8 cellular contexts compared by ENCODE assay signal in the genomic region with DNA sequence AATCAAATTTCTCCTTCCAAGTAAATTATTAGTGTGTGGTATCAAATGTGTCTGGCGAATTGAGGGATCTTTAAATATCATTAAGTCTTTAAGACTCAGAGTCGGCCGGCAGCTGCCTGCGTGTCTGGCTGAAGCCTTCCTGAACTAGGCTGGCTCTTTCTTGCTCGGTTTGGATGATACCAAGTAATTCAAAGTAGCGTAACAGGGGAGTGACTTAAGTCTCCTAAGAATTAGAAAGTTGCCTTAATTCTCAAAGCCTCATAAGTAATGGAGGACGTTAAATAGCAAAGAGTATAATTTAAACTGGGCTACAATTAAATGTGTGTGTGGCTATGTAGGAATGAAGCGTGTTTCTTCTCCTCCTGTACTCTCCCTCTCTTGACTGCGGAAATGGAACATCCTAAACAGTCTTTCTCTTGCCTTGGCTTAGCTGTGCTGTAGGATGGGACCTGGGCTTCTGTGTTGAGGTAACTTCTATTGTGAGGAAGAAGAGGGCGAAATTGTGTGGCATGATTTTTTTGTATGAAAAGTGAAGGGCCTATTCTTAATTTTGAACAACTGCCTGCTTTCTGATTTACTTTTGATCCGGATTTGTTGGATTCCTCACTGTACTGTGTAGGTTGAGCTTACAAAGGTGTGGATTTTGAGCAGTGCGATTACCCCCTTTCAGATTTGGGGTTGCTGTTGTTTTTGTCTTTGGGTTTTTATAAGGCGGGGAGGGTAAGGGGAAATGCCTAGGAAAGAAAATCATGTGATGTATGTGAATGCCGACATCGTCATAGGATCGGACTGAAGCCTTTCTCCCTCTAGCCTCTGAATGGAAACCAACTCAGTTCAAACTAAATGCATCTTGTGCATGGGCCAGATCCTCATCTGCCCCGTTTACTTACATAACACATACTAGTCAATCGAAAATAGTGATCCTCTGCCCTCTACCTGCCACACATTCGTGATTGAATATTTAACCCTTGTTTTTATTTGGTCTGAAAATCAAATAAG. TPM values are rescaled to one million over a fixed set of nuclear protein-coding genes. Genes with fewer than 3 reads are reported as not detected.
DNase-seq lines count a peak whose midpoint lies in the region; ATAC-seq and TF ChIP-seq lines count a peak whose summit lies in the region.

No MANE protein-coding gene starts in this region.

- intact Hi-C loops in IMR-90 (cut with micrococcal nuclease), result loop anchor here (10.0 kb wide), 1 partner anchor 397 kb away; no protein-coding TSS in a partner anchor
- intact Hi-C loops in heart left ventricle (cut with DNase I), result loop anchor here in 1 of 10 donors (2.0 kb wide), 1 partner anchor 29 kb away; the partner anchor contains the start of gene CPEB4

- dilution Hi-C loops in IMR-90 (cut with HindIII; ENCODE audit: low sequenced_read_pairs, unreplicated experiment), result no loop called here

- H3K23ac ChIP-seq in IMR-90 (ENCODE audit: low read depth, low read length), result peak overlapping the region; percentile 68

- 0% methylated on average over 1 of the region's 19 CpGs; no CpG with 5 or more reads in 1 of the 2 experiments for WGBS in IMR-90 (ENCODE audit: extremely low coverage in 2 of 2, insufficient read length in 1 of 2), 2 experiments
- WGBS in heart left ventricle, 4 donors, result 3 to 8% (median 6%) methylated on average over 19 of the region's 19 CpGs

- DNase-seq in G401 (ENCODE audit: low spot score) (peak; percentile 90), IMR-90 (peak; percentile 89), heart left ventricle (peak; percentile 49 to 66 (median 57)), renal cortical epithelial cell (ENCODE audit: low read depth) (peak; percentile 84), mesothelial cell of epicardium (ENCODE audit: low spot score in 2 of 2, unreplicated experiment in 2 of 2) (no peak)
- peak; percentile 48 for DNase-seq in activated naive CD8-positive, alpha-beta T cell treated with anti-CD3 and anti-CD28 coated beads, Interleukin-2, amount 10 ng/mL, durations not matched to agents 7 days and 5 days

- H3K36me3 ChIP-seq in IMR-90 (ENCODE audit: control insufficient read depth, insufficient read depth, low read length) (no peaks in the 10 kb centered on the region; the same call in 1 of the 2 replicates), heart left ventricle (peaks cover 0 to 13% (median 3%) of the 10 kb centered on the region in 9 donors)

- H3K56ac ChIP-seq in IMR-90 (ENCODE audit: extremely low read depth, insufficient read depth, low read length), result peak overlapping the region; percentile 89

- H2AK9ac ChIP-seq in IMR-90 (replicated peaks; ENCODE audit: low read depth, low read length, poor library complexity), result peak overlapping the region; percentile 13

- no peaks in the 10 kb centered on the region for H4K20me1 ChIP-seq in IMR-90 (ENCODE audit: insufficient read depth, low read length)

- no peaks in the 10 kb centered on the region for H3K9me3 Mint-ChIP-seq in activated naive CD8-positive, alpha-beta T cell treated with anti-CD3 and anti-CD28 coated beads, Interleukin-2, amount 10 ng/mL, durations not matched to agents 7 days and 5 days
- H3K9me3 Mint-ChIP-seq in mesothelial cell of epicardium, result no peaks in the 10 kb centered on the region

- TF ChIP-seq RAD21 in IMR-90 (IDR thresholded peaks at IDR 0.05; ENCODE audit: low read length), result no peak

- H3K36me3 Mint-ChIP-seq in activated naive CD8-positive, alpha-beta T cell treated with anti-CD3 and anti-CD28 coated beads, Interleukin-2, amount 10 ng/mL, durations not matched to agents 7 days and 5 days, result peaks cover 3% of the 10 kb centered on the region
- H3K36me3 Mint-ChIP-seq in mesothelial cell of epicardium, result no peaks in the 10 kb centered on the region

- H3K4me1 Mint-ChIP-seq in activated naive CD8-positive, alpha-beta T cell treated with anti-CD3 and anti-CD28 coated beads, Interleukin-2, amount 10 ng/mL, durations not matched to agents 7 days and 5 days, result peaks cover 7% of the 10 kb centered on the region
- H3K4me1 Mint-ChIP-seq in mesothelial cell of epicardium, result peaks cover 12% of the 10 kb centered on the region

- peaks cover 3% of the 10 kb centered on the region; the same call in 1 of the 2 replicates for H3K9me1 ChIP-seq in IMR-90 (ENCODE audit: insufficient read depth, low read length)

- peak; percentile 93 for ATAC-seq in GM21723 (IDR thresholded peaks at IDR 0.05; ENCODE audit: unreplicated experiment)
- ATAC-seq in IMR-90 (ENCODE audit: low read depth), result peak; percentile 96
- peak; percentile 95 for ATAC-seq in activated naive CD8-positive, alpha-beta T cell treated with anti-CD3 and anti-CD28 coated beads, Interleukin-2, amount 10 ng/mL, durations not matched to agents 7 days and 5 days (ENCODE audit: low read depth)
- peak; percentile 57 to 81 (median 76) for ATAC-seq in heart left ventricle

- H3K4me3 ChIP-seq in IMR-90 (ENCODE audit: insufficient read depth, low read depth, low read length) (peak overlapping the region; percentile 60), heart left ventricle (peak overlapping the region; percentile 2 to 60 (median 50))

- H3K14ac ChIP-seq in IMR-90 (replicated peaks; ENCODE audit: low read depth, low read length), result peak overlapping the region; percentile 78

- TF ChIP-seq CTCF in IMR-90 (conservative IDR thresholded peaks at IDR 0.05; ENCODE audit: low read depth, low read length) (no peak), heart left ventricle (IDR thresholded peaks at IDR 0.05) (no peak), mesothelial cell of epicardium (IDR thresholded peaks at IDR 0.05; ENCODE audit: unreplicated experiment) (no peak)

- POLR2A ChIA-PET in IMR-90 (lab: Charles Lee; ENCODE audit: unreplicated experiment), result interaction anchor here (0.5 to 0.6 kb wide), 2 partner anchors 73 to 873 kb away, joined by 4 to 7 read pairs; no protein-coding TSS in a partner anchor
- POLR2A ChIA-PET in activated naive CD8-positive, alpha-beta T cell treated with anti-CD3 and anti-CD28 coated beads, Interleukin-2, amount 10 ng/mL, durations not matched to agents 7 days and 5 days (lab: Charles Lee), result interaction anchor here (1.0 to 2.4 kb wide), 6 partner anchors 15 to 302 kb away, joined by 3 to 24 read pairs (median 7); partner anchors contain the start of genes BOD1 and CPEB4

- H3K4ac ChIP-seq in IMR-90 (ENCODE audit: low read depth, low read length), result peak overlapping the region; percentile 71

- H3K27ac ChIP-seq in IMR-90 (ENCODE audit: insufficient read depth, low read length) (peak overlapping the region; percentile 72), heart left ventricle (peak overlapping the region; percentile 19 to 89 (median 86))

- H4K91ac ChIP-seq in IMR-90 (ENCODE audit: insufficient read depth, low read depth, low read length), result peak overlapping the region; percentile 47; the same call in 1 of the 2 replicates

- H2AK5ac ChIP-seq in IMR-90 (ENCODE audit: low read depth, low read length), result no peak overlapping the region

- H3K4me1 ChIP-seq in IMR-90 (ENCODE audit: control insufficient read depth, insufficient read depth, low read length), result peaks cover 2% of the 10 kb centered on the region; the same call in 1 of the 2 replicates
- H3K4me1 ChIP-seq in heart left ventricle, result peaks cover 2 to 89% (median 76%) of the 10 kb centered on the region in 12 donors

- in situ Hi-C loops in G401 (cut with HindIII; ENCODE audit: low sequenced_read_pairs) (no loop called here), IMR-90 (cut with MboI; ENCODE audit: low sequenced_read_pairs) (no loop called here)

- peak overlapping the region; percentile 87 for H3K9ac ChIP-seq in IMR-90 (ENCODE audit: low read depth, low read length)

- peak overlapping the region; percentile 4 to 62 for H4K8ac ChIP-seq in IMR-90 (ENCODE audit: low read depth in 2 of 2, low read length in 2 of 2)

- peak overlapping the region; percentile 55 for H4K5ac ChIP-seq in IMR-90 (ENCODE audit: low read depth, low read length)

- no peak overlapping the region for H3K4me3 Mint-ChIP-seq in activated naive CD8-positive, alpha-beta T cell treated with anti-CD3 and anti-CD28 coated beads, Interleukin-2, amount 10 ng/mL, durations not matched to agents 7 days and 5 days
- H3K4me3 Mint-ChIP-seq in mesothelial cell of epicardium, result no peak overlapping the region

- H3K27me3 ChIP-seq in IMR-90 (ENCODE audit: control insufficient read depth, insufficient read depth, low read length), result no peaks in the 10 kb centered on the region
- no peaks in the 10 kb centered on the region for H3K27me3 ChIP-seq in heart left ventricle

- H2BK5ac ChIP-seq in IMR-90 (ENCODE audit: low read depth, low read length, poor library complexity, severe bottlenecking), result peak overlapping the region; percentile 98

- H3K79me1 ChIP-seq in IMR-90 (ENCODE audit: low read depth in 1 of 2, low read length in 2 of 2), result peaks cover 5 to 29% of the 10 kb centered on the region in 2 experiments; a peak in 3 of 4 replicates

- peak overlapping the region; percentile 77 for H3K4me2 ChIP-seq in IMR-90 (ENCODE audit: low read depth, low read length)

- no peaks in the 10 kb centered on the region for H3K27me3 Mint-ChIP-seq in activated naive CD8-positive, alpha-beta T cell treated with anti-CD3 and anti-CD28 coated beads, Interleukin-2, amount 10 ng/mL, durations not matched to agents 7 days and 5 days
- H3K27me3 Mint-ChIP-seq in mesothelial cell of epicardium (ENCODE audit: low read depth), result no peaks in the 10 kb centered on the region

- H2BK20ac ChIP-seq in IMR-90 (ENCODE audit: low read depth, low read length), result peak overlapping the region; percentile 47; the same call in 1 of the 2 replicates

- H2BK120ac ChIP-seq in IMR-90 (ENCODE audit: low read depth, low read length), result peak overlapping the region; percentile 77

- H2BK15ac ChIP-seq in IMR-90 (ENCODE audit: low read depth, low read length), result peak overlapping the region; percentile 89; the same call in 2 of the 3 replicates

- H3K27ac Mint-ChIP-seq in activated naive CD8-positive, alpha-beta T cell treated with anti-CD3 and anti-CD28 coated beads, Interleukin-2, amount 10 ng/mL, durations not matched to agents 7 days and 5 days, result no peak overlapping the region
- H3K27ac Mint-ChIP-seq in mesothelial cell of epicardium, result no peak overlapping the region

- CTCF ChIA-PET in IMR-90 (lab: Yijun Ruan, JAX), result interaction anchor here (0.5 kb wide), 1 partner anchor 244 kb away, joined by 6 read pairs; no protein-coding TSS in a partner anchor

- TF ChIP-seq POLR2A in IMR-90 (IDR thresholded peaks at IDR 0.05; ENCODE audit: low read depth, low read length) (peak; percentile 79), Raji (IDR thresholded peaks at IDR 0.05; ENCODE audit: insufficient read depth, low read depth, low read length) (peak; percentile 64), heart left ventricle (IDR thresholded peaks at IDR 0.05) (no peak)

- H3K9me3 ChIP-seq in IMR-90 (ENCODE audit: control insufficient read depth, insufficient read depth, low read length) (no peaks in the 10 kb centered on the region), heart left ventricle (no peaks in the 10 kb centered on the region)

- peak overlapping the region; percentile 56 for H3K18ac ChIP-seq in IMR-90 (ENCODE audit: low read depth, low read length)

- H2AFZ ChIP-seq in IMR-90 (replicated peaks; ENCODE audit: low read length, poor library complexity), result peak overlapping the region; percentile 9

- BruUV-seq in IMR-90 (replicated peaks; lab: Mats Ljungman, UMichigan), result no TSS peak

RNA-seq across cellular contexts. Expression of gene CPEB4, which starts 29.9 kb away (rescaled TPM):
- 4.0 and 6.6 TPM in 2 replicates for total RNA-seq in G401 (2014; rRNA removed; shearing (Covaris generic))
- total RNA-seq in IMR-90 (2012; rRNA removed) (22.6 and 24.2 TPM in 2 replicates), heart left ventricle (100 to 1,000 TPM; 104 to 217 (median 172) TPM), renal cortical epithelial cell (33.0 and 66.6 TPM in 2 replicates), mesothelial cell of epicardium (9.5 to 15.7 TPM (median 15.3 TPM) in 3 replicates)
- polyA plus RNA-seq in IMR-90 (2012; rRNA removed) (7.8 and 8.5 TPM in 2 replicates), heart left ventricle (100 to 1,000 TPM in 1 of 2 donors, 10 to 100 TPM in 1; 28.7 to 158 TPM)
- 2.8 and 2.9 TPM in 2 replicates for polyA plus RNA-seq in IMR-90 (2012; cell fraction: cytosol; rRNA removed)
- polyA plus RNA-seq in IMR-90 (2012; cell fraction: nucleus; rRNA removed; ENCODE audit: low replicate concordance), result 3.1 and 21.7 TPM in 2 replicates
- 10 to 100 TPM; 11.8 to 13.0 TPM for total RNA-seq in activated naive CD8-positive, alpha-beta T cell treated with anti-CD3 and anti-CD28 coated beads, Interleukin-2, amount 10 ng/mL, durations not matched to agents 7 days and 5 days

Comparison
In these comparisons a context has a peak if more than half of its experiments do, and no peak if none do; other contexts are left out.
1. DNase-seq: peak in G401 (single experiment), IMR-90 (single experiment), activated naive CD8-positive, alpha-beta T cell treated with anti-CD3 and anti-CD28 coated beads, Interleukin-2, amount 10 ng/mL, durations not matched to agents 7 days and 5 days (single experiment), heart left ventricle (5 of 5) and renal cortical epithelial cell (single experiment); none in mesothelial cell of epicardium (0 of 2).
2. POLR2A ChIP-seq: peak in IMR-90 (single experiment) and Raji (single experiment); none in heart left ventricle (0 of 2).
3. Peak in every context shown above with its lines, with median percentiles within 50 percentile points of each other: ATAC-seq.